Comparison of ENCODE assay signal across 20 cellular contexts in genomic region chr12:88182431-88182830, GRCh38. TPM values are rescaled to one million over a fixed set of nuclear protein-coding genes. Genes with fewer than 3 reads are reported as not detected.
DNase-seq lines count a peak whose midpoint lies in the region; FAIRE-seq and TF ChIP-seq lines count a peak whose summit lies in the region.
"Had no signal": no experiment of that assay in that cellular context is flagged by ENCODE, and none has a peak within 500 bp of the region (broad histone marks: within the 10 kb centered on the region; RNA-seq: fewer than 3 reads in every experiment).

No MANE protein-coding gene starts in this region.

- peaks cover 13% of the 10 kb centered on the region for H3K36me3 Mint-ChIP-seq in astrocyte (ENCODE audit: low read depth, unreplicated experiment)

- H3K4me3 ChIP-seq in astrocyte (ENCODE audit: insufficient read depth, low read depth, low read length) (no peak overlapping the region), hepatocyte (no peak overlapping the region)
- H3K4me3 ChIP-seq: HAP-1 had no signal

- H3K4me2 ChIP-seq in astrocyte (ENCODE audit: low read length) (no peak overlapping the region), hepatocyte (no peak overlapping the region)

- H3K27me3 ChIP-seq in astrocyte (ENCODE audit: insufficient read depth, low read length) (no peaks in the 10 kb centered on the region), hepatocyte (no peaks in the 10 kb centered on the region)

- H3K9ac ChIP-seq in astrocyte (ENCODE audit: low read length) = no peak overlapping the region

- peak; percentile 28 for DNase-seq in EH (ENCODE audit: low read depth)
- peak; percentile 47 for DNase-seq in LoVo (ENCODE audit: low spot score)
- DNase-seq in astrocyte (ENCODE audit: low read depth) = no peak
- no peak for DNase-seq in hepatocyte (ENCODE audit: low spot score)
- no peak for DNase-seq in SW480 (ENCODE audit: low spot score)
- no peak for DNase-seq in stimulated activated CD4-positive, alpha-beta T cell treated with anti-CD3 and anti-CD28 coated beads, Interleukin-2, amount 100 ng/mL, for 24 hours
- DNase-seq in OCI-M2 (lab: John Stamatoyannopoulos, UW; ENCODE audit: unreplicated experiment) = no peak
- DNase-seq: C1 segment of cervical spinal cord; CD4-positive, alpha-beta memory T cell; COR-L47; DMS153; DND-41; EL; GF-D8; GOT3; HFFc6 had no signal

- peaks cover 16% of the 10 kb centered on the region for H3K4me1 Mint-ChIP-seq in astrocyte (ENCODE audit: low read depth, unreplicated experiment)

- H3K36me3 ChIP-seq in astrocyte (ENCODE audit: insufficient read depth, low read length) (peaks cover 17% of the 10 kb centered on the region), hepatocyte (replicated peaks; ENCODE audit: insufficient read depth, low read depth) (no peaks in the 10 kb centered on the region)
- H3K36me3 ChIP-seq: HAP-1 had no signal

- no peaks in the 10 kb centered on the region for H3K27me3 Mint-ChIP-seq in astrocyte (ENCODE audit: low read depth, unreplicated experiment)
- H3K27me3 Mint-ChIP-seq: CD4-positive, alpha-beta memory T cell had no signal

- no peak overlapping the region for H2AFZ ChIP-seq in astrocyte (ENCODE audit: low read depth, low read length)
- H2AFZ ChIP-seq in hepatocyte = no peak overlapping the region

- H3K79me2 ChIP-seq in astrocyte (ENCODE audit: insufficient read depth, low read length) (no peaks in the 10 kb centered on the region), hepatocyte (no peaks in the 10 kb centered on the region)

- H4K20me1 ChIP-seq in astrocyte (ENCODE audit: insufficient read depth, low read length) (no peaks in the 10 kb centered on the region), hepatocyte (ENCODE audit: insufficient read depth, poor library complexity, severe bottlenecking) (no peaks in the 10 kb centered on the region)

- H3K27ac Mint-ChIP-seq in astrocyte (ENCODE audit: unreplicated experiment) = no peak overlapping the region
- H3K27ac Mint-ChIP-seq: CD4-positive, alpha-beta memory T cell; HFFc6 had no signal

- WGBS in hepatocyte (ENCODE audit: low lambda C conversion rate, missing lambda C conversion rate) = 70% methylated on average over 3 of the region's 3 CpGs

- TF ChIP-seq CTCF in astrocyte (IDR thresholded peaks at IDR 0.05; ENCODE audit: insufficient read depth, low read depth, low read length) = no peak
- TF ChIP-seq CTCF in hepatocyte (IDR thresholded peaks at IDR 0.05; ENCODE audit: poor library complexity) = no peak

- no peak overlapping the region for H3K4me3 Mint-ChIP-seq in astrocyte (ENCODE audit: unreplicated experiment)
- H3K4me3 Mint-ChIP-seq: CD4-positive, alpha-beta memory T cell; HFFc6 had no signal

- no peak overlapping the region for H3K27ac ChIP-seq in astrocyte (ENCODE audit: low read depth, low read length)
- H3K27ac ChIP-seq in hepatocyte = peak overlapping the region; percentile 71

- peaks cover 2% of the 10 kb centered on the region for H3K9me3 Mint-ChIP-seq in astrocyte (ENCODE audit: unreplicated experiment)
- H3K9me3 Mint-ChIP-seq: HFFc6 had no signal

- peak; percentile 45 for FAIRE-seq in astrocyte (lab: Jason Lieb, UNC)
- FAIRE-seq: GM12891, GM18507, H54 had no signal

- no peaks in the 10 kb centered on the region for H3K4me1 ChIP-seq in astrocyte (ENCODE audit: insufficient read depth, low read length)
- peaks cover 5% of the 10 kb centered on the region for H3K4me1 ChIP-seq in hepatocyte (ENCODE audit: insufficient read depth)

- H3K9me2 ChIP-seq in hepatocyte (replicated peaks; ENCODE audit: insufficient read depth) = no peaks in the 10 kb centered on the region

- H3K9me3 ChIP-seq in astrocyte (ENCODE audit: insufficient read depth, low read depth, low read length) = no peaks in the 10 kb centered on the region
- H3K9me3 ChIP-seq in hepatocyte (ENCODE audit: low read depth) = no peaks in the 10 kb centered on the region
- H3K9me3 ChIP-seq: HAP-1 had no signal

RNA-seq across cellular contexts. Expression of gene TMTC3, which starts 40.3 kb away (rescaled TPM):
- total RNA-seq in astrocyte (49.0 and 55.7 TPM in 2 replicates), hepatocyte (33.7 and 35.5 TPM in 2 replicates)
- 7.0 and 8.1 TPM in 2 replicates for polyA plus RNA-seq in hepatocyte

RNA-seq across cellular contexts. Expression of gene CEP290, which starts 40.5 kb away (rescaled TPM):
- total RNA-seq in astrocyte = 19.9 and 20.1 TPM in 2 replicates
- 14.4 and 17.0 TPM in 2 replicates for total RNA-seq in hepatocyte
- polyA plus RNA-seq in hepatocyte = 12.1 and 12.2 TPM in 2 replicates

Comparison
In these comparisons a context has a peak if more than half of its experiments do, and no peak if none do; other contexts are left out.
1. DNase-seq: peak in EH (single experiment) and LoVo (single experiment); none in astrocyte (single experiment), hepatocyte (single experiment), SW480 (single experiment), stimulated activated CD4-positive, alpha-beta T cell treated with anti-CD3 and anti-CD28 coated beads, Interleukin-2, amount 100 ng/mL, for 24 hours (0 of 2) and OCI-M2 (single experiment).